ENCODE assay signal across 15 cellular contexts in genomic region chr11:101866619-101867491, GRCh38. TPM values are rescaled to one million over a fixed set of nuclear protein-coding genes. Genes with fewer than 3 reads are reported as not detected.
DNase-seq lines count a peak whose midpoint lies in the region; ATAC-seq and TF ChIP-seq lines count a peak whose summit lies in the region.
"Had no signal": no experiment of that assay in that cellular context is flagged by ENCODE, and none has a peak within 500 bp of the region (broad histone marks: within the 10 kb centered on the region; RNA-seq: fewer than 3 reads in every experiment).

No MANE protein-coding gene starts in this region.

- H3K4me3 ChIP-seq in lung: no peak overlapping the region

- ATAC-seq in esophagus mucosa (peak; percentile 70), lung (ENCODE audit: insufficient read depth, low FRiP score) (peak; percentile 48)
- ATAC-seq: CD8-positive, alpha-beta T cell; left cardiac atrium; stimulated activated naive B cell treated with anti-CD40 and anti-IgM and Interleukin-4, amounts not matched to agents 10 μg/mL and 1 μg/mL and 100 μg/mL, for 72 hours had no signal

- no peak overlapping the region for H3K4me3 Mint-ChIP-seq in osteocyte (ENCODE audit: unreplicated experiment)
- H3K4me3 Mint-ChIP-seq: activated B cell treated with CpG ODN at 0.5 μM for 24 hours; activated T-helper 1 cell treated with anti-CD3 and anti-CD28 coated beads, Interleukin-12 subunit alpha, Interleukin-12 subunit beta, Interleukin-2, Interleukin-4 antibody, amounts not matched to agents 30 ng/mL and 10 ng/mL and 1 ng/mL, durations not matched to agents 14 hours and 24 hours and 36 hours; CD8-positive, alpha-beta T cell; stimulated activated naive B cell treated with anti-CD40 and anti-IgM and Interleukin-4, amounts not matched to agents 10 μg/mL and 1 μg/mL and 100 μg/mL, for 72 hours had no signal

- H3K9me3 ChIP-seq in lung (ENCODE audit: control insufficient read depth in 2 of 2, insufficient read depth in 1 of 2, low read length in 1 of 2): no peaks in the 10 kb centered on the region

- H3K4me1 Mint-ChIP-seq in osteocyte (ENCODE audit: unreplicated experiment): peaks cover 38% of the 10 kb centered on the region
- H3K4me1 Mint-ChIP-seq: activated B cell treated with CpG ODN at 0.5 μM for 24 hours; stimulated activated naive B cell treated with anti-CD40 and anti-IgM and Interleukin-4, amounts not matched to agents 10 μg/mL and 1 μg/mL and 100 μg/mL, for 72 hours had no signal

- no peaks in the 10 kb centered on the region for H3K27me3 Mint-ChIP-seq in osteocyte (ENCODE audit: unreplicated experiment)

- TF ChIP-seq CTCF in lung (IDR thresholded peaks at IDR 0.05; ENCODE audit: control extremely low read depth, extremely low read depth) (no peak), osteocyte (IDR thresholded peaks at IDR 0.05) (no peak)

- H3K9me3 Mint-ChIP-seq in osteocyte (ENCODE audit: unreplicated experiment): peaks cover 4% of the 10 kb centered on the region

- TF ChIP-seq POLR2A in erythroblast (IDR thresholded peaks at IDR 0.05; ENCODE audit: low read length): no peak

- WGBS in lung, 2 donors: 82 to 86% methylated on average over 5 of the region's 5 CpGs

- DNase-seq in EH (ENCODE audit: low read depth) (peak; percentile 89), NCI-H226 (peak; percentile 74), lung (ENCODE audit: low spot score) (no peak), erythroblast (lab: John Stamatoyannopoulos, UW) (no peak), osteocyte (ENCODE audit: extremely low spot score, unreplicated experiment) (no peak), NCI-H1930 (lab: John Stamatoyannopoulos, UW) (no peak)
- no peak for DNase-seq in activated CD4-positive, alpha-beta T cell treated with anti-CD3 and anti-CD28 coated beads for 4 hours
- DNase-seq: activated B cell treated with CpG ODN at 0.5 μM for 24 hours; CD8-positive, alpha-beta T cell; left cardiac atrium; NCI-H510A treated with DMSO at 0.1 percent for 48 hours; stimulated activated naive B cell treated with anti-CD40 and anti-IgM and Interleukin-4, amounts not matched to agents 10 μg/mL and 1 μg/mL and 100 μg/mL, for 72 hours had no signal

- no peak overlapping the region for H3K27ac ChIP-seq in lung (ENCODE audit: low read depth in 1 of 2, low read length in 1 of 2)
- H3K27ac ChIP-seq: parathyroid adenoma had no signal

- H3K27me3 ChIP-seq in lung (ENCODE audit: control insufficient read depth, insufficient read depth): no peaks in the 10 kb centered on the region

- H3K4me1 ChIP-seq in lung (ENCODE audit: control insufficient read depth in 2 of 2, insufficient read depth in 2 of 2, low read length in 2 of 2): no peaks in the 10 kb centered on the region
- H3K4me1 ChIP-seq: parathyroid adenoma had no signal

- no peak overlapping the region for H3K27ac Mint-ChIP-seq in osteocyte (ENCODE audit: unreplicated experiment)
- H3K27ac Mint-ChIP-seq: activated B cell treated with CpG ODN at 0.5 μM for 24 hours; activated T-helper 1 cell treated with anti-CD3 and anti-CD28 coated beads, Interleukin-12 subunit alpha, Interleukin-12 subunit beta, Interleukin-2, Interleukin-4 antibody, amounts not matched to agents 30 ng/mL and 10 ng/mL and 1 ng/mL, durations not matched to agents 14 hours and 24 hours and 36 hours; CD8-positive, alpha-beta T cell; stimulated activated naive B cell treated with anti-CD40 and anti-IgM and Interleukin-4, amounts not matched to agents 10 μg/mL and 1 μg/mL and 100 μg/mL, for 72 hours had no signal

- no peaks in the 10 kb centered on the region for H3K36me3 ChIP-seq in lung (ENCODE audit: control insufficient read depth in 2 of 2, insufficient read depth in 2 of 2, low read length in 2 of 2)

- H3K36me3 Mint-ChIP-seq in osteocyte (ENCODE audit: unreplicated experiment): no peaks in the 10 kb centered on the region
- H3K36me3 Mint-ChIP-seq: CD8-positive, alpha-beta T cell; stimulated activated naive B cell treated with anti-CD40 and anti-IgM and Interleukin-4, amounts not matched to agents 10 μg/mL and 1 μg/mL and 100 μg/mL, for 72 hours had no signal

RNA-seq across cellular contexts. Expression of gene CEP126, which starts 48.0 kb away (rescaled TPM):
- total RNA-seq in esophagus mucosa: 1.2 TPM
- total RNA-seq in lung: 10 to 100 TPM in 1 of 2 donors, 1 to 10 TPM in 1; 8.5 to 12.5 TPM
- polyA plus RNA-seq in lung: 1 to 10 TPM; 1.7 to 6.5 TPM
- total RNA-seq in osteocyte: 8.9 and 9.6 TPM in 2 replicates

RNA-seq across cellular contexts. Expression of gene ANGPTL5, which starts 49.5 kb away (rescaled TPM):
- total RNA-seq in esophagus mucosa: not detected
- under 1 TPM in 1 of 2 donors, not detected in 1; 0.40 TPM for total RNA-seq in lung
- polyA plus RNA-seq in lung: under 1 TPM; 0.08 to 0.11 TPM
- total RNA-seq in osteocyte: 2.4 and 2.9 TPM in 2 replicates
- total RNA-seq: activated B cell treated with CpG ODN at 0.5 μM for 24 hours; activated T-helper 1 cell treated with anti-CD3 and anti-CD28 coated beads, Interleukin-12 subunit alpha, Interleukin-12 subunit beta, Interleukin-2, Interleukin-4 antibody, amounts not matched to agents 30 ng/mL and 10 ng/mL and 1 ng/mL, durations not matched to agents 14 hours and 24 hours and 36 hours; CD8-positive, alpha-beta T cell had no signal

Comparison
In these comparisons a context has a peak if more than half of its experiments do, and no peak if none do; other contexts are left out.
1. DNase-seq: peak in EH (single experiment) and NCI-H226 (single experiment); none in lung (single experiment), activated CD4-positive, alpha-beta T cell treated with anti-CD3 and anti-CD28 coated beads for 4 hours (0 of 2), erythroblast (0 of 2), osteocyte (single experiment) and NCI-H1930 (0 of 2).